ENCODE assay signal across 9 cellular contexts in the genomic region with DNA sequence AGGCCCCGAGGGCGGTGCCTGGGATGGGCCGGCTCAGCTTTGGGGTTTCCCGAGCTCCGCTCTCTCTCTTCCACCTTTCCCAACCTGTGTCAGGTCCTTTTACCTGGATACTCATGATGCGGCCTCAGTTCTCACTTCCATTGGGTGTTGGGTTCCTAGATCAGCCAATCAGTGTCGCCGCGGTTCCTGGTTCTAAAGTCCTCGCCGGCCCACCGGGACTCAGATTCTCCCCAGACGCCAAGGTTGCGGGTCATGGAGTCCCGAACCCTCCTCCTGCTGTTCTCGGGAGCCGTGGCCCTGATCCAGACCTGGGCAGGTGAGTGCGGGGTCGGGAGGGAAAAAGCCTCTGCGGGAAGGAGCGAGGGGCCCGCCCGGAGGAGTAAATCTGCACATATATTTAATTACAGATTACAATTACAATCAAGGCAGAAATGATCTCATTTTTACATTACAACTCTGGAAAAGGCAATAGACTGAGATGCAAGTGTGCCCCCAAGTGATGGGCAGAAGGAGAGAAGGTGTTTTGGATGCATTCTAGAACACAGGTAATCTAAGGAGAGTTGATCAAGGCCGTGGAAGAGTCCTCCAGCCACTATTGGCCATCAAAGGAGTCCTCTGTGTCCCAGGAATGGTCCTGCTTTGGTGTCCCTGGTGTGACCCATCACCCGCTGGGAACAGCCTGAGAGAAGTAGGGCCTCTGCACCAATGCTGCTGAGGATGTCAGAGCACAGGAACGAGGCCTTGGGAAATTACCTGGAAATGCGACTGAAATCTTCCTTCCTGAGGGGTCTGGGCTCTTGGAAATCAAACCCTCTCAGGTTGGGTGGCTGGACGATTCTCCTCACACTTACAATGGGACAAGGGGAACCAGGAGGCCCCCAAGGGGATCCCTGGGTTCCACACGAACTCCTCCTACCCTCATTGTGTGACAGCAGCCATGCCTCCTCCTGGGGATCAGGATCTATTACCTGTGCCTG. TPM values are rescaled to one million over a fixed set of nuclear protein-coding genes. Genes with fewer than 3 reads are reported as not detected.
DNase-seq lines count a peak whose midpoint lies in the region; ATAC-seq lines count a peak whose summit lies in the region.
"Had no signal": no experiment of that assay in that cellular context is flagged by ENCODE, and none has a peak within 500 bp of the region (broad histone marks: within the 10 kb centered on the region; RNA-seq: fewer than 3 reads in every experiment).

No MANE protein-coding gene starts in this region.

- H3K4me3 ChIP-seq in esophagus (ENCODE audit: low read depth in 1 of 2, low read length in 2 of 2): peak overlapping the region; percentile 75 to 81

- H3K9me3 Mint-ChIP-seq in activated T-cell treated with anti-CD3 and anti-CD28 coated beads, Interleukin-2, amount 50 U/mL, for 24 hours: no peaks in the 10 kb centered on the region

- H3K9me3 ChIP-seq in esophagus (ENCODE audit: control insufficient read depth in 2 of 2, insufficient read depth in 1 of 2, low read depth in 1 of 2, low read length in 1 of 2): no peaks in the 10 kb centered on the region

- H3K36me3 Mint-ChIP-seq in activated T-cell treated with anti-CD3 and anti-CD28 coated beads, Interleukin-2, amount 50 U/mL, for 24 hours (ENCODE audit: low read depth): peaks cover 55% of the 10 kb centered on the region

- H3K27ac ChIP-seq in esophagus (ENCODE audit: low read depth in 2 of 2, low read length in 1 of 2): peak overlapping the region; percentile 71 to 80
- H3K27ac ChIP-seq: C4-2B had no signal

- peaks cover 63% of the 10 kb centered on the region for H3K4me1 Mint-ChIP-seq in activated T-cell treated with anti-CD3 and anti-CD28 coated beads, Interleukin-2, amount 50 U/mL, for 24 hours (ENCODE audit: low read depth)

- H3K4me1 ChIP-seq in esophagus (ENCODE audit: control insufficient read depth in 2 of 2, insufficient read depth in 2 of 2, low read length in 1 of 2): peaks cover 0 to 13% of the 10 kb centered on the region in 2 donors

- 9 to 10% methylated on average over 29 of the region's 29 CpGs for WGBS in esophagus, 2 donors

- ATAC-seq in GM18868 (IDR thresholded peaks at IDR 0.05; ENCODE audit: unreplicated experiment) (peak; percentile 88), HG03108 (IDR thresholded peaks at IDR 0.05; ENCODE audit: unreplicated experiment) (peak; percentile 72)

- no peaks in the 10 kb centered on the region for H3K36me3 ChIP-seq in esophagus (ENCODE audit: control insufficient read depth in 2 of 2, insufficient read depth in 2 of 2, low read length in 1 of 2)

- H3K4me3 Mint-ChIP-seq in activated T-cell treated with anti-CD3 and anti-CD28 coated beads, Interleukin-2, amount 50 U/mL, for 24 hours: peak overlapping the region; percentile 99

- no peaks in the 10 kb centered on the region for H3K27me3 ChIP-seq in esophagus (ENCODE audit: control insufficient read depth in 1 of 2, insufficient read depth in 2 of 2, low read length in 2 of 2)

- H3K27me3 Mint-ChIP-seq in activated T-cell treated with anti-CD3 and anti-CD28 coated beads, Interleukin-2, amount 50 U/mL, for 24 hours: no peaks in the 10 kb centered on the region

- DNase-seq in 8988T (peak; percentile 78), NCI-H82 (lab: John Stamatoyannopoulos, UW) (peak; percentile 88), mucosa of gallbladder (ENCODE audit: low spot score) (peak; percentile 94)
- peak; percentile 89 for DNase-seq in activated T-cell treated with anti-CD3 and anti-CD28 coated beads, Interleukin-2, amount 50 U/mL, for 24 hours
- peak; percentile 66 to 83 for DNase-seq in stimulated activated CD8-positive, alpha-beta memory T cell treated with anti-CD3 and anti-CD28 coated beads, Interleukin-2, amount 100 ng/mL, for 48 hours (ENCODE audit: low read depth in 2 of 2)

- H3K27ac Mint-ChIP-seq in activated T-cell treated with anti-CD3 and anti-CD28 coated beads, Interleukin-2, amount 50 U/mL, for 24 hours: peak overlapping the region; percentile 97

RNA-seq across cellular contexts. Expression of a gene that starts 34.7 kb away (rescaled TPM):
- under 1 TPM; 0.29 to 0.77 TPM for polyA plus RNA-seq in esophagus
- total RNA-seq in mucosa of gallbladder: 2.7 TPM

RNA-seq across cellular contexts. Expression of a gene that starts 59.9 kb away (rescaled TPM):
- 1 to 10 TPM; 8.8 to 9.9 TPM for polyA plus RNA-seq in esophagus
- total RNA-seq in mucosa of gallbladder: 31.7 TPM

Comparison
In these comparisons a context has a peak if more than half of its experiments do, and no peak if none do; other contexts are left out.
1. Peak in every context shown above with its lines: DNase-seq, ATAC-seq, H3K4me3 ChIP-seq and H3K27ac ChIP-seq.